31 cellular contexts compared by ENCODE assay signal in the genomic region with DNA sequence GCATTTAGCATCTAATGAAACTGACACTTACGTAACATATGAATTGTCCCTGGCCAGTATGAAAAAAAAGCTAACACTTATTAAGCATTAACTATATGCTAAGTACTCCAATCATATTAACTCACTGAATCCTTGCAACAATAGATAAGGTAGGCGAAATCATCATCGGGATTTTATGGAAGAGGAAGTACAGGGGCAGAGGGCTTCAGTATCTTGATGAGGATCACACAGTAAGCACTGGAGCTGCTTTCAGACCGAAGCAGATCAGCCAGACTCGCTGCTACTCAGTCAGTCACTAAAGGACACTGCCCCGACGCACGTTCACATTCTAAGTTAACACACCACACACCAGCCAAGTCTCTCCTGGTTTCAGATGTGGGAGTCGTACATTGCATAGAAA.
"Had no signal": no experiment of that assay in that cellular context is flagged by ENCODE, and none has a peak within 500 bp of the region (broad histone marks: within the 10 kb centered on the region; RNA-seq: fewer than 3 reads in every experiment).

No MANE protein-coding gene starts in this region.

- H3K4me1 ChIP-seq: ascending aorta, Peyer's patch, SJSA1 had no signal

- ATAC-seq: activated T-cell treated with anti-CD3 and anti-CD28 coated beads, Interleukin-2, amount 50 U/mL, for 72 hours; activated T-helper 17 cell treated with anti-CD3 and anti-CD28 coated beads, Interleukin-2, amount 50 U/mL, for 72 hours; PC-3 had no signal

- H3K36me3 ChIP-seq: ascending aorta, Peyer's patch, SJSA1, WERI-Rb-1 had no signal

- H3K9me3 ChIP-seq: ascending aorta, Peyer's patch, SJSA1 had no signal

- DNase-seq: activated CD4-positive, alpha-beta memory T cell treated with anti-CD3 and anti-CD28 coated beads, Interleukin-2, amount 10 ng/mL, durations not matched to agents 7 days and 5 days; activated CD4-positive, alpha-beta T cell treated with anti-CD3 and anti-CD28 coated beads for 1 hour; activated CD4-positive, alpha-beta T cell treated with anti-CD3 and anti-CD28 coated beads for 48 hours; activated CD4-positive, CD25-positive, alpha-beta regulatory T cell; activated effector memory CD4-positive, alpha-beta T cell treated with anti-CD3 and anti-CD28 coated beads, Interleukin-2, amount 50 U/mL, for 16 hours; activated naive CD4-positive, alpha-beta T cell treated with Interleukin-2 at 50 U/mL for 16 hours; activated naive CD8-positive, alpha-beta T cell treated with anti-CD3 and anti-CD28 coated beads, Interleukin-2, amount 10 ng/mL, durations not matched to agents 7 days and 5 days; activated T-cell treated with anti-CD3 and anti-CD28 coated beads, Interleukin-2, amount 50 U/mL, for 1 hour; activated T-cell treated with anti-CD3 and anti-CD28 coated beads, Interleukin-2, amount 50 U/mL, for 72 hours; amygdala; KG1; MM.1S; MV-4-11; NCI-H1092; NCI-H1436 treated with DMSO at 0.1 percent for 48 hours; NCI-H187 treated with DMSO at 0.1 percent for 48 hours; NCI-H2081; NCI-H2171; NCI-H446; NCI-H510A treated with DMSO at 0.1 percent for 48 hours; NK-92 treated with Interleukin-12 subunit alpha and Interleukin-12 subunit beta, amount 100 ng/mL, for 24 hours; PC-3; Peyer's patch; RPMI8226; SHP77 treated with DMSO at 0.1 percent for 48 hours; SW 1271; T1000; WERI-Rb-1 had no signal

- H3K4me3 ChIP-seq: ascending aorta, Peyer's patch, SJSA1 had no signal

- H3K27me3 ChIP-seq: ascending aorta, Peyer's patch, SJSA1 had no signal

- H3K27ac ChIP-seq: ascending aorta, Peyer's patch, SJSA1, WERI-Rb-1 had no signal
